Comparison of ENCODE assay signal across 21 cellular contexts in genomic region chr16:9081183-9081582, GRCh38. TPM values are rescaled to one million over a fixed set of nuclear protein-coding genes. Genes with fewer than 3 reads are reported as not detected.
A peak's percentile ranks its signal among the peaks of the same experiment; 100 is the strongest.
DNase-seq lines count a peak whose midpoint lies in the region; ATAC-seq and TF ChIP-seq lines count a peak whose summit lies in the region.
"Had no signal": no experiment of that assay in that cellular context is flagged by ENCODE, and none has a peak within 500 bp of the region (broad histone marks: within the 10 kb centered on the region; RNA-seq: fewer than 3 reads in every experiment).

No MANE protein-coding gene starts in this region.

- no peaks in the 10 kb centered on the region for H3K9me3 ChIP-seq in neutrophil
- H3K9me3 ChIP-seq: transverse colon had no signal

- H3K36me3 Mint-ChIP-seq in T-helper 2 cell treated with Interferon-gamma antibody and Interleukin-4, amounts not matched to agents 5 μg/mL and 100 μg/mL, for 36 hours (ENCODE audit: low read depth): peaks cover 12% of the 10 kb centered on the region
- H3K36me3 Mint-ChIP-seq in activated CD8-positive, alpha-beta T cell treated with anti-CD3 and anti-CD28 coated beads, Interleukin-2, amount 10 ng/mL, durations not matched to agents 7 days and 5 days (ENCODE audit: low read depth): peaks cover 19% of the 10 kb centered on the region
- H3K36me3 Mint-ChIP-seq: mesothelial cell of epicardium had no signal

- H3K4me3 ChIP-seq in HL-60 (replicated peaks; ENCODE audit: insufficient read depth, low read length): no peak overlapping the region
- H3K4me3 ChIP-seq in neutrophil (ENCODE audit: low read depth in 1 of 2, low read length in 1 of 2): no peak overlapping the region
- H3K4me3 ChIP-seq: dorsolateral prefrontal cortex, transverse colon had no signal

- H3K27ac ChIP-seq in HL-60 (replicated peaks) (no peak overlapping the region), neutrophil (peak overlapping the region; percentile 77)
- H3K27ac ChIP-seq: dorsolateral prefrontal cortex, transverse colon had no signal

- no peak overlapping the region for H3K4me3 Mint-ChIP-seq in T-helper 2 cell treated with Interferon-gamma antibody and Interleukin-4, amounts not matched to agents 5 μg/mL and 100 μg/mL, for 36 hours
- no peak overlapping the region for H3K4me3 Mint-ChIP-seq in activated CD8-positive, alpha-beta T cell treated with anti-CD3 and anti-CD28 coated beads, Interleukin-2, amount 10 ng/mL, durations not matched to agents 7 days and 5 days
- H3K4me3 Mint-ChIP-seq: activated T-cell treated with anti-CD3 and anti-CD28 coated beads, Interleukin-2, amount 50 U/mL, for 4 hours; CD4-positive, alpha-beta T cell; mesothelial cell of epicardium; neural crest cell had no signal

- peaks cover 21% of the 10 kb centered on the region for H3K9me3 Mint-ChIP-seq in T-helper 2 cell treated with Interferon-gamma antibody and Interleukin-4, amounts not matched to agents 5 μg/mL and 100 μg/mL, for 36 hours
- peaks cover 12% of the 10 kb centered on the region for H3K9me3 Mint-ChIP-seq in activated CD8-positive, alpha-beta T cell treated with anti-CD3 and anti-CD28 coated beads, Interleukin-2, amount 10 ng/mL, durations not matched to agents 7 days and 5 days (ENCODE audit: insufficient read depth)
- H3K9me3 Mint-ChIP-seq: mesothelial cell of epicardium had no signal

- ATAC-seq in activated CD8-positive, alpha-beta T cell treated with anti-CD3 and anti-CD28 coated beads, Interleukin-2, amount 10 ng/mL, durations not matched to agents 7 days and 5 days: no peak
- no peak for ATAC-seq in GM19397 (IDR thresholded peaks at IDR 0.05; ENCODE audit: unreplicated experiment)
- no peak for ATAC-seq in GM18861 (IDR thresholded peaks at IDR 0.05; ENCODE audit: unreplicated experiment)
- ATAC-seq: activated T-cell treated with anti-CD3 and anti-CD28 coated beads, Interleukin-2, amount 50 U/mL, for 4 hours had no signal

- TF ChIP-seq CTCF in HL-60 (IDR thresholded peaks at IDR 0.05; ENCODE audit: insufficient read depth, low read length) (no peak), neutrophil (IDR thresholded peaks at IDR 0.05) (no peak)

- peak overlapping the region; percentile 7 for H3K27ac Mint-ChIP-seq in T-helper 2 cell treated with Interferon-gamma antibody and Interleukin-4, amounts not matched to agents 5 μg/mL and 100 μg/mL, for 36 hours
- peak overlapping the region; percentile 64 for H3K27ac Mint-ChIP-seq in activated CD8-positive, alpha-beta T cell treated with anti-CD3 and anti-CD28 coated beads, Interleukin-2, amount 10 ng/mL, durations not matched to agents 7 days and 5 days
- H3K27ac Mint-ChIP-seq: CD4-positive, alpha-beta T cell; mesothelial cell of epicardium had no signal

- H3K4me1 ChIP-seq in neutrophil (ENCODE audit: control insufficient read depth in 1 of 2, insufficient read depth in 1 of 2, low read depth in 1 of 2, low read length in 1 of 2): peaks cover 59 to 66% of the 10 kb centered on the region in 2 experiments
- H3K4me1 ChIP-seq: transverse colon had no signal

- CTCF ChIA-PET in activated CD8-positive, alpha-beta T cell treated with anti-CD3 and anti-CD28 coated beads, Interleukin-2, amount 10 ng/mL, durations not matched to agents 7 days and 5 days (lab: Charles Lee): no interaction called here

- H3K4me1 Mint-ChIP-seq in T-helper 2 cell treated with Interferon-gamma antibody and Interleukin-4, amounts not matched to agents 5 μg/mL and 100 μg/mL, for 36 hours (ENCODE audit: low read depth): peaks cover 28% of the 10 kb centered on the region
- peaks cover 41% of the 10 kb centered on the region for H3K4me1 Mint-ChIP-seq in activated CD8-positive, alpha-beta T cell treated with anti-CD3 and anti-CD28 coated beads, Interleukin-2, amount 10 ng/mL, durations not matched to agents 7 days and 5 days (ENCODE audit: low read depth)
- H3K4me1 Mint-ChIP-seq: neural crest cell had no signal

- no peaks in the 10 kb centered on the region for H3K36me3 ChIP-seq in neutrophil
- H3K36me3 ChIP-seq: transverse colon had no signal

- POLR2A ChIA-PET in activated CD8-positive, alpha-beta T cell treated with anti-CD3 and anti-CD28 coated beads, Interleukin-2, amount 10 ng/mL, durations not matched to agents 7 days and 5 days (lab: Charles Lee): interaction anchor here (1.0 to 1.1 kb wide), 2 partner anchors 10 to 12 kb away, joined by 4 read pairs; partner anchors contain the start of gene HAPSTR1

- H3K27me3 Mint-ChIP-seq in T-helper 2 cell treated with Interferon-gamma antibody and Interleukin-4, amounts not matched to agents 5 μg/mL and 100 μg/mL, for 36 hours (ENCODE audit: low read depth): no peaks in the 10 kb centered on the region
- no peaks in the 10 kb centered on the region for H3K27me3 Mint-ChIP-seq in activated CD8-positive, alpha-beta T cell treated with anti-CD3 and anti-CD28 coated beads, Interleukin-2, amount 10 ng/mL, durations not matched to agents 7 days and 5 days (ENCODE audit: low read depth)
- H3K27me3 Mint-ChIP-seq: CD4-positive, alpha-beta T cell had no signal

- DNase-seq in T-helper 2 cell treated with Interferon-gamma antibody and Interleukin-4, amounts not matched to agents 5 μg/mL and 100 μg/mL, for 36 hours (ENCODE audit: low spot score): no peak
- DNase-seq in T-helper 2 cell (no peak), HL-60 (ENCODE audit: low read depth in 1 of 2, low spot score in 1 of 2) (peak; percentile 9 to 13)
- DNase-seq in activated CD8-positive, alpha-beta T cell treated with anti-CD3 and anti-CD28 coated beads, Interleukin-2, amount 10 ng/mL, durations not matched to agents 7 days and 5 days: no peak
- no peak for DNase-seq in activated CD4-positive, CD25-positive, alpha-beta regulatory T cell (lab: John Stamatoyannopoulos, UW)
- DNase-seq: activated CD4-positive, alpha-beta T cell treated with anti-CD3 and anti-CD28 coated beads for 48 hours; activated T-cell treated with anti-CD3 and anti-CD28 coated beads, Interleukin-2, amount 50 U/mL, for 4 hours; DMS79 treated with DMSO at 0.1 percent for 48 hours; dorsolateral prefrontal cortex; NCI-H1048; NCI-H2081 treated with DMSO at 0.1 percent for 48 hours; NCI-H524 treated with DMSO at 0.1 percent for 48 hours; stimulated activated naive CD4-positive, alpha-beta T cell; T1000; transverse colon had no signal

- H3K27me3 ChIP-seq in HL-60 (ENCODE audit: insufficient read depth, poor library complexity, severe bottlenecking) (no peaks in the 10 kb centered on the region), neutrophil (no peaks in the 10 kb centered on the region)
- H3K27me3 ChIP-seq: dorsolateral prefrontal cortex, transverse colon had no signal

RNA-seq across cellular contexts. Expression of gene HAPSTR1, which starts 10.3 kb away (rescaled TPM):
- 10 to 100 TPM; 55.8 to 60.4 TPM for total RNA-seq in activated CD8-positive, alpha-beta T cell treated with anti-CD3 and anti-CD28 coated beads, Interleukin-2, amount 10 ng/mL, durations not matched to agents 7 days and 5 days

Comparison
In these comparisons a context has a peak if more than half of its experiments do, and no peak if none do; other contexts are left out.
1. DNase-seq: peak in HL-60 (2 of 2); none in T-helper 2 cell treated with Interferon-gamma antibody and Interleukin-4, amounts not matched to agents 5 μg/mL and 100 μg/mL, for 36 hours (single experiment), T-helper 2 cell (0 of 5), activated CD8-positive, alpha-beta T cell treated with anti-CD3 and anti-CD28 coated beads, Interleukin-2, amount 10 ng/mL, durations not matched to agents 7 days and 5 days (single experiment) and activated CD4-positive, CD25-positive, alpha-beta regulatory T cell (0 of 4).